ENCODE assay signal across 28 cellular contexts in the genomic region with DNA sequence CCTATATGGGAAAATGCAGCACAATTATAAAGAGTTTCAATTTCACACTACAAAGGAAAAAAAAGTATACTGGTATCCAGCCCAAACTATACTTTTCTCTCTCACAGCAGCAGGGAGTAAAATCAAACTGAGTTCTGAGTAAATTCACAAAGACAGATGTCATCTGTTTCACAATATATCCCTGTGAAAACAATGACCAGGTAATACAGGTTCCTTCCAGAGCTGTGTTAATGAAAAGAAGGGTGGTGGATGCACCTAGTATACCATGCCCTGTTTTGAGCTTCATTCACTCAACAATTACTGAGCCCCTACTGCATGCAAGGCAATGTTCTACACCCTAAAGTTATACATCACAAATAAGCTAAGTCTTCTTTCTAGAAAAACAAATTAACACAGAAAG.
"Had no signal": no experiment of that assay in that cellular context is flagged by ENCODE, and none has a peak within 500 bp of the region (broad histone marks: within the 10 kb centered on the region; RNA-seq: fewer than 3 reads in every experiment).

No MANE protein-coding gene starts in this region.

- H3K4me3 Mint-ChIP-seq: naive thymus-derived CD8-positive, alpha-beta T cell; nephron; neural progenitor cell; stimulated activated naive B cell treated with anti-CD40 and anti-IgM and Interleukin-4, amounts not matched to agents 10 μg/mL and 1 μg/mL and 100 μg/mL, for 72 hours had no signal

- H3K27me3 Mint-ChIP-seq: stimulated activated naive B cell treated with anti-CD40 and anti-IgM and Interleukin-4, amounts not matched to agents 10 μg/mL and 1 μg/mL and 100 μg/mL, for 72 hours had no signal

- H3K4me1 Mint-ChIP-seq: naive thymus-derived CD8-positive, alpha-beta T cell; nephron; neural progenitor cell; stimulated activated naive B cell treated with anti-CD40 and anti-IgM and Interleukin-4, amounts not matched to agents 10 μg/mL and 1 μg/mL and 100 μg/mL, for 72 hours had no signal

- H3K36me3 Mint-ChIP-seq: naive thymus-derived CD8-positive, alpha-beta T cell; stimulated activated naive B cell treated with anti-CD40 and anti-IgM and Interleukin-4, amounts not matched to agents 10 μg/mL and 1 μg/mL and 100 μg/mL, for 72 hours had no signal

- H3K27ac ChIP-seq: left lung, lower lobe of right lung, neural progenitor cell, neutrophil, parathyroid adenoma, right atrium auricular region, skin epidermis, stomach, testis, thyroid gland, transverse colon, upper lobe of left lung, vagina had no signal

- H3K9me3 Mint-ChIP-seq: naive thymus-derived CD8-positive, alpha-beta T cell; nephron; neural progenitor cell had no signal

- H3K27ac Mint-ChIP-seq: naive thymus-derived CD8-positive, alpha-beta T cell; nephron; neural progenitor cell; stimulated activated naive B cell treated with anti-CD40 and anti-IgM and Interleukin-4, amounts not matched to agents 10 μg/mL and 1 μg/mL and 100 μg/mL, for 72 hours had no signal

- ATAC-seq: left cardiac atrium; left lung; lower lobe of right lung; naive thymus-derived CD8-positive, alpha-beta T cell; sciatic nerve; stimulated activated naive B cell treated with anti-CD40 and anti-IgM and Interleukin-4, amounts not matched to agents 10 μg/mL and 1 μg/mL and 100 μg/mL, for 72 hours; stimulated activated naive CD8-positive, alpha-beta T cell treated with anti-CD3 and anti-CD28 coated beads, Interleukin-15, Interleukin-2, amounts not matched to agents 100 U/mL and 50 U/mL, for 24 hours had no signal

- DNase-seq: hippocampal formation; kidney glomerular epithelial cell; left cardiac atrium; left lung; lower lobe of right lung; mammary epithelial cell; mesenchymal stem cell; naive thymus-derived CD8-positive, alpha-beta T cell; occipital lobe; stimulated activated CD4-positive, alpha-beta T cell treated with anti-CD3 and anti-CD28 coated beads, Interleukin-12 subunit alpha, Interleukin-12 subunit beta, amount 100 ng/mL, for 4 hours; stimulated activated CD4-positive, alpha-beta T cell treated with anti-CD3 and anti-CD28 coated beads, Interleukin-15, amount 100 ng/mL, for 24 hours; stimulated activated CD4-positive, alpha-beta T cell treated with anti-CD3 and anti-CD28 coated beads, Interleukin-2, amount 100 ng/mL, for 24 hours; stimulated activated CD4-positive, alpha-beta T cell treated with anti-CD3 and anti-CD28 coated beads, Interleukin-4, amount 100 ng/mL, for 1 hour; stimulated activated naive B cell treated with anti-CD40 and anti-IgM and Interleukin-4, amounts not matched to agents 10 μg/mL and 1 μg/mL and 100 μg/mL, for 72 hours; stimulated activated naive CD8-positive, alpha-beta T cell treated with anti-CD3 and anti-CD28 coated beads, Interleukin-15, Interleukin-2, amounts not matched to agents 100 U/mL and 50 U/mL, for 24 hours; stomach; testis; thyroid gland; transverse colon; upper lobe of left lung had no signal
